ENCODE assay signal across 21 cellular contexts in genomic region chr13:45516757-45517156, GRCh38.
"Had no signal": no experiment of that assay in that cellular context is flagged by ENCODE, and none has a peak within 500 bp of the region (broad histone marks: within the 10 kb centered on the region; RNA-seq: fewer than 3 reads in every experiment).

No MANE protein-coding gene starts in this region.

- H3K4me3 Mint-ChIP-seq: naive thymus-derived CD4-positive, alpha-beta T cell; nephron progenitor cell had no signal

- H3K27me3 Mint-ChIP-seq: naive thymus-derived CD4-positive, alpha-beta T cell had no signal

- H3K36me3 ChIP-seq: uterus had no signal

- ATAC-seq: foreskin keratinocyte; heart right ventricle; left lobe of liver; naive thymus-derived CD4-positive, alpha-beta T cell; sciatic nerve had no signal

- H3K4me3 ChIP-seq: colonic mucosa, heart right ventricle, prostate gland, spleen, tibial artery, upper lobe of left lung, uterus had no signal

- H3K9me3 Mint-ChIP-seq: naive thymus-derived CD4-positive, alpha-beta T cell; nephron progenitor cell had no signal

- H3K9me3 ChIP-seq: colonic mucosa, heart right ventricle, prostate gland, spleen, tibial artery, upper lobe of left lung, uterus had no signal

- H3K27ac Mint-ChIP-seq: nephron progenitor cell had no signal

- DNase-seq: colonic mucosa; dermis blood vessel endothelial cell; erythroblast; foreskin keratinocyte; heart right ventricle; hypothalamus; islet precursor cell; mammary epithelial cell; naive thymus-derived CD4-positive, alpha-beta T cell; nephron progenitor cell; spleen; stimulated activated CD4-positive, alpha-beta T cell treated with anti-CD3 and anti-CD28 coated beads, Interleukin-15, amount 100 ng/mL, for 24 hours; stimulated activated CD4-positive, alpha-beta T cell treated with anti-CD3 and anti-CD28 coated beads, Interleukin-2, amount 100 ng/mL, for 24 hours; stimulated activated CD4-positive, alpha-beta T cell treated with anti-CD3 and anti-CD28 coated beads, Interleukin-4, amount 100 ng/mL, for 4 hours; stimulated activated naive CD4-positive, alpha-beta T cell treated with Interleukin-2 at 50 U/mL for 16 hours; tibial artery; upper lobe of left lung; uterus had no signal

- H3K27me3 ChIP-seq: colonic mucosa, foreskin keratinocyte, heart right ventricle, spleen, tibial artery, upper lobe of left lung, uterus had no signal
